Comparison of ENCODE assay signal across 24 cellular contexts in genomic region chr18:44135791-44136190, GRCh38.
"Had no signal": no experiment of that assay in that cellular context is flagged by ENCODE, and none has a peak within 500 bp of the region (broad histone marks: within the 10 kb centered on the region; RNA-seq: fewer than 3 reads in every experiment).

No MANE protein-coding gene starts in this region.

- H3K9me3 Mint-ChIP-seq: dendritic cell treated with granulocyte-macrophage colony-stimulating factor and Interleukin-4, amounts not matched to agents 40 ng/mL and 50 ng/mL, for 4 days; effector memory CD8-positive, alpha-beta T cell; endodermal cell had no signal

- H3K27ac Mint-ChIP-seq: dendritic cell treated with granulocyte-macrophage colony-stimulating factor and Interleukin-4, amounts not matched to agents 40 ng/mL and 50 ng/mL, for 4 days; effector memory CD8-positive, alpha-beta T cell; endodermal cell; mesothelial cell of epicardium; naive B cell had no signal

- H3K27ac ChIP-seq: epithelial cell of prostate, esophagus squamous epithelium, gastrocnemius medialis, heart right ventricle, left lung, lower lobe of right lung had no signal

- DNase-seq: colonic mucosa; cortex of kidney; effector CD8-positive, alpha-beta T cell; effector memory CD8-positive, alpha-beta T cell; endodermal cell; erythroblast; esophagus squamous epithelium; foreskin fibroblast; foreskin melanocyte; gastrocnemius medialis; glutamatergic neuron; head of caudate nucleus; heart right ventricle; hippocampal formation; left cardiac atrium; left lung; left ventricle myocardium superior; lower lobe of right lung; mesenchymal stem cell; mucosa of descending colon; naive B cell had no signal

- H3K9me3 ChIP-seq: colonic mucosa, esophagus squamous epithelium, gastrocnemius medialis, left lung, lower lobe of right lung, mucosa of descending colon had no signal

- H3K36me3 ChIP-seq: colonic mucosa, esophagus squamous epithelium, gastrocnemius medialis, heart right ventricle, left lung, lower lobe of right lung had no signal

- H3K4me1 ChIP-seq: colonic mucosa, esophagus squamous epithelium, gastrocnemius medialis, heart right ventricle, left lung, lower lobe of right lung had no signal

- H3K27me3 ChIP-seq: colonic mucosa, esophagus squamous epithelium, gastrocnemius medialis, heart right ventricle, left lung had no signal

- H3K27me3 Mint-ChIP-seq: effector memory CD8-positive, alpha-beta T cell had no signal

- H3K4me3 ChIP-seq: colonic mucosa, esophagus squamous epithelium, gastrocnemius medialis, heart right ventricle, left lung, lower lobe of right lung, mucosa of descending colon had no signal

- H3K4me3 Mint-ChIP-seq: dendritic cell treated with granulocyte-macrophage colony-stimulating factor and Interleukin-4, amounts not matched to agents 40 ng/mL and 50 ng/mL, for 4 days; effector memory CD8-positive, alpha-beta T cell; endodermal cell; mesothelial cell of epicardium; naive B cell had no signal

- H3K4me1 Mint-ChIP-seq: endodermal cell, naive B cell had no signal
